ENCODE assay signal across 22 cellular contexts in genomic region chr12:20361416-20361815, GRCh38. TPM values are rescaled to one million over a fixed set of nuclear protein-coding genes. Genes with fewer than 3 reads are reported as not detected.
"Had no signal": no experiment of that assay in that cellular context is flagged by ENCODE, and none has a peak within 500 bp of the region (broad histone marks: within the 10 kb centered on the region; RNA-seq: fewer than 3 reads in every experiment).

No MANE protein-coding gene starts in this region.

- H3K4me3 ChIP-seq: SJSA1, SK-N-MC had no signal

- H3K4me1 ChIP-seq: SJSA1 had no signal

- DNase-seq: KBM-7, MM.1S, NCI-H1092 treated with DMSO at 0.1 percent for 48 hours, NCI-H1436, NCI-H187, NCI-H2029, NCI-H2081 treated with DMSO at 0.1 percent for 48 hours, NCI-H2171, NCI-H226, NCI-H446, NCI-H510A, NCI-H524 treated with DMSO at 0.1 percent for 48 hours, NCI-H69, NCI-H774, PC-3, SIG-M5 had no signal

- ATAC-seq: Panc1, PC-3 had no signal

- H3K36me3 ChIP-seq: SJSA1 had no signal

- H3K27ac ChIP-seq: RWPE1, SJSA1, SK-N-MC had no signal

- H3K9me3 ChIP-seq: SJSA1 had no signal

RNA-seq across cellular contexts. Expression of gene PDE3A, which starts 6.9 kb away (rescaled TPM):
- total RNA-seq: HT-29; T-helper 1 cell treated with Interleukin-12 subunit alpha and Interleukin-12 subunit beta and Interleukin-4 antibody, amounts not matched to agents 30 ng/mL and 1 ng/mL, for 36 hours had no signal
